Comparison of ENCODE assay signal across 8 cellular contexts in genomic region chr7:55065079-55065478, GRCh38. TPM values are rescaled to one million over a fixed set of nuclear protein-coding genes. Genes with fewer than 3 reads are reported as not detected.
DNase-seq lines count a peak whose midpoint lies in the region; ATAC-seq and TF ChIP-seq lines count a peak whose summit lies in the region.

No MANE protein-coding gene starts in this region.

- no peaks in the 10 kb centered on the region for H3K4me1 Mint-ChIP-seq in naive thymus-derived CD8-positive, alpha-beta T cell
- peaks cover 2% of the 10 kb centered on the region for H3K4me1 Mint-ChIP-seq in activated naive CD8-positive, alpha-beta T cell treated with anti-CD3 and anti-CD28 coated beads, Interleukin-2, amount 50 U/mL, for 24 hours

- peaks cover 0 to 9% (median 0%) of the 10 kb centered on the region in 9 donors for H3K9me3 Mint-ChIP-seq in naive thymus-derived CD8-positive, alpha-beta T cell
- no peaks in the 10 kb centered on the region for H3K9me3 Mint-ChIP-seq in activated naive CD8-positive, alpha-beta T cell treated with anti-CD3 and anti-CD28 coated beads, Interleukin-2, amount 50 U/mL, for 24 hours

- no peak overlapping the region for H3K27ac Mint-ChIP-seq in naive thymus-derived CD8-positive, alpha-beta T cell
- H3K27ac Mint-ChIP-seq in activated naive CD8-positive, alpha-beta T cell treated with anti-CD3 and anti-CD28 coated beads, Interleukin-2, amount 50 U/mL, for 24 hours = no peak overlapping the region

- peaks cover 6 to 35% (median 10%) of the 10 kb centered on the region in 5 donors for H3K27me3 Mint-ChIP-seq in naive thymus-derived CD8-positive, alpha-beta T cell
- H3K27me3 Mint-ChIP-seq in activated naive CD8-positive, alpha-beta T cell treated with anti-CD3 and anti-CD28 coated beads, Interleukin-2, amount 50 U/mL, for 24 hours = peaks cover 10% of the 10 kb centered on the region

- no peaks in the 10 kb centered on the region for H3K36me3 Mint-ChIP-seq in naive thymus-derived CD8-positive, alpha-beta T cell
- H3K36me3 Mint-ChIP-seq in activated naive CD8-positive, alpha-beta T cell treated with anti-CD3 and anti-CD28 coated beads, Interleukin-2, amount 50 U/mL, for 24 hours (ENCODE audit: low read depth) = no peaks in the 10 kb centered on the region

- H3K4me3 ChIP-seq in fibroblast of the aortic adventitia (ENCODE audit: low read depth, low read length) = no peak overlapping the region

- no peak for TF ChIP-seq CTCF in fibroblast of the aortic adventitia (IDR thresholded peaks at IDR 0.05; ENCODE audit: insufficient read depth, low read length)

- POLR2A ChIA-PET in naive thymus-derived CD8-positive, alpha-beta T cell (lab: Charles Lee) = no interaction called here

- H3K4me3 Mint-ChIP-seq in naive thymus-derived CD8-positive, alpha-beta T cell = no peak overlapping the region
- no peak overlapping the region for H3K4me3 Mint-ChIP-seq in activated naive CD8-positive, alpha-beta T cell treated with anti-CD3 and anti-CD28 coated beads, Interleukin-2, amount 50 U/mL, for 24 hours

- peak; percentile 18 for DNase-seq in DMS53 (lab: John Stamatoyannopoulos, UW)
- no peak for DNase-seq in DMS53 treated with DMSO at 0.1 percent for 48 hours (lab: John Stamatoyannopoulos, UW; ENCODE audit: unreplicated experiment)
- peak; percentile 99 for DNase-seq in fibroblast of the aortic adventitia (ENCODE audit: low read depth)
- peak; percentile 90 for DNase-seq in smooth muscle cell of the brain vasculature (ENCODE audit: low read depth, low spot score)
- no peak for DNase-seq in naive thymus-derived CD8-positive, alpha-beta T cell
- no peak for DNase-seq in activated naive CD8-positive, alpha-beta T cell treated with anti-CD3 and anti-CD28 coated beads, Interleukin-2, amount 50 U/mL, for 24 hours
- no peak for DNase-seq in NCI-H524 treated with DMSO at 0.1 percent for 48 hours (lab: John Stamatoyannopoulos, UW)

- ATAC-seq in naive thymus-derived CD8-positive, alpha-beta T cell = no peak
- no peak for ATAC-seq in activated naive CD8-positive, alpha-beta T cell treated with anti-CD3 and anti-CD28 coated beads, Interleukin-2, amount 50 U/mL, for 24 hours

TF ChIP-seq in PFSK-1, 5 proteins besides CTCF, POLR2A, EP300 and RAD21:
- TF ChIP-seq FOXP2 (optimal IDR thresholded peaks at IDR 0.05; ENCODE audit: borderline replicate concordance, extremely low read depth, extremely low read length, insufficient read depth) = no peak
- no peak for TF ChIP-seq POLR2AphosphoS5 (IDR thresholded peaks at IDR 0.05; ENCODE audit: low read depth, low read length)
- no peak for TF ChIP-seq SIN3A (IDR thresholded peaks at IDR 0.05; ENCODE audit: borderline replicate concordance, insufficient read depth, low read length)
- TF ChIP-seq TAF1 (IDR thresholded peaks at IDR 0.05; ENCODE audit: borderline replicate concordance, insufficient read depth, low read length) = 0 out of 2 replicates have a peak, but pooled peaks have one; percentile 21
TF ChIP-seq in PFSK-1: peak in this region for 1.

RNA-seq across cellular contexts. Expression of gene EGFR, which starts 46.3 kb away (rescaled TPM):
- 0.90 TPM for polyA plus RNA-seq in PFSK-1 (2012; ENCODE audit: insufficient read length, low read depth)
- total RNA-seq in fibroblast of the aortic adventitia (ENCODE audit: low replicate concordance) = 48.3 and 147 TPM in 2 replicates
- total RNA-seq in naive thymus-derived CD8-positive, alpha-beta T cell = not detected
- not detected for polyA plus RNA-seq in naive thymus-derived CD8-positive, alpha-beta T cell

Comparison
In these comparisons a context has a peak if more than half of its experiments do, and no peak if none do; other contexts are left out.
1. DNase-seq: peak in DMS53 (single experiment), fibroblast of the aortic adventitia (single experiment) and smooth muscle cell of the brain vasculature (single experiment); none in DMS53 treated with DMSO at 0.1 percent for 48 hours (single experiment), naive thymus-derived CD8-positive, alpha-beta T cell (0 of 10), activated naive CD8-positive, alpha-beta T cell treated with anti-CD3 and anti-CD28 coated beads, Interleukin-2, amount 50 U/mL, for 24 hours (single experiment) and NCI-H524 treated with DMSO at 0.1 percent for 48 hours (single experiment).
2. RNA of gene EGFR, which starts 46.3 kb away (total RNA-seq): 48.3 to 147 TPM in fibroblast of the aortic adventitia; not detected in naive thymus-derived CD8-positive, alpha-beta T cell; every median in the first group is over 10 times any median in the second.